In genomic region chr1:205754857-205755256, GRCh38 we compare ENCODE assay signal across 27 cellular contexts.
"Had no signal": no experiment of that assay in that cellular context is flagged by ENCODE, and none has a peak within 500 bp of the region (broad histone marks: within the 10 kb centered on the region; RNA-seq: fewer than 3 reads in every experiment).

No MANE protein-coding gene starts in this region.

- H3K9me3 Mint-ChIP-seq: dendritic cell treated with granulocyte-macrophage colony-stimulating factor and Interleukin-4, amounts not matched to agents 40 ng/mL and 50 ng/mL, for 4 days; effector memory CD8-positive, alpha-beta T cell; endodermal cell; mesothelial cell of epicardium had no signal

- H3K4me1 ChIP-seq: colonic mucosa, gastrocnemius medialis, lower lobe of right lung had no signal

- H3K36me3 Mint-ChIP-seq: mesothelial cell of epicardium had no signal

- H3K4me3 ChIP-seq: colonic mucosa, esophagus squamous epithelium, gastrocnemius medialis, heart right ventricle, left lung, lower lobe of right lung, mucosa of descending colon had no signal

- H3K36me3 ChIP-seq: colonic mucosa, esophagus squamous epithelium, gastrocnemius medialis, heart right ventricle, left lung, lower lobe of right lung had no signal

- H3K4me3 Mint-ChIP-seq: dendritic cell treated with granulocyte-macrophage colony-stimulating factor and Interleukin-4, amounts not matched to agents 40 ng/mL and 50 ng/mL, for 4 days; effector memory CD8-positive, alpha-beta T cell; endodermal cell; mesothelial cell of epicardium had no signal

- H3K9me3 ChIP-seq: colonic mucosa, esophagus squamous epithelium, gastrocnemius medialis, heart right ventricle, left lung, lower lobe of right lung, mucosa of descending colon had no signal

- H3K27ac Mint-ChIP-seq: dendritic cell treated with granulocyte-macrophage colony-stimulating factor and Interleukin-4, amounts not matched to agents 40 ng/mL and 50 ng/mL, for 4 days; effector memory CD8-positive, alpha-beta T cell; endodermal cell; mesothelial cell of epicardium had no signal

- DNase-seq: colonic mucosa; cortex of kidney; effector CD8-positive, alpha-beta T cell; effector memory CD8-positive, alpha-beta T cell; endodermal cell; erythroblast; esophagus squamous epithelium; foreskin fibroblast; foreskin melanocyte; gastrocnemius medialis; glutamatergic neuron; head of caudate nucleus; heart right ventricle; hippocampal formation; left cardiac atrium; left lung; left ventricle myocardium superior; lower lobe of right lung; mesenchymal stem cell; mucosa of descending colon had no signal

- H3K27me3 Mint-ChIP-seq: dendritic cell treated with granulocyte-macrophage colony-stimulating factor and Interleukin-4, amounts not matched to agents 40 ng/mL and 50 ng/mL, for 4 days; effector memory CD8-positive, alpha-beta T cell had no signal

- H3K27me3 ChIP-seq: colonic mucosa, esophagus squamous epithelium, gastrocnemius medialis, heart right ventricle, left lung had no signal

- FAIRE-seq: endometrium, islet of Langerhans, keratinocyte had no signal

- H3K27ac ChIP-seq: colonic mucosa, epithelial cell of prostate, esophagus squamous epithelium, gastrocnemius medialis, heart right ventricle, left lung, lower lobe of right lung had no signal

- ATAC-seq: effector memory CD8-positive, alpha-beta T cell; esophagus mucosa; gastrocnemius medialis; heart right ventricle; left cardiac atrium; left lung; left ventricle myocardium superior; lower lobe of right lung; mucosa of descending colon had no signal
